ENCODE assay signal across 15 cellular contexts in genomic region chr7:131015131-131015954, GRCh38.
DNase-seq lines count a peak whose midpoint lies in the region; ATAC-seq, FAIRE-seq and TF ChIP-seq lines count a peak whose summit lies in the region.
"Had no signal": no experiment of that assay in that cellular context is flagged by ENCODE, and none has a peak within 500 bp of the region (broad histone marks: within the 10 kb centered on the region; RNA-seq: fewer than 3 reads in every experiment).

No MANE protein-coding gene starts in this region.

- peaks cover 0 to 4% (median 0%) of the 10 kb centered on the region in 9 donors for H3K36me3 ChIP-seq in heart right ventricle
- H3K36me3 ChIP-seq: BE2C had no signal

- POLR2A ChIA-PET in T-cell (lab: Charles Lee), result no interaction called here

- no peak for TF ChIP-seq CTCF in heart right ventricle (IDR thresholded peaks at IDR 0.05)

- CTCF ChIA-PET in T-cell (lab: Charles Lee), result no interaction called here

- peak overlapping the region; percentile 50 for H3K27ac Mint-ChIP-seq in stimulated activated naive CD8-positive, alpha-beta T cell treated with anti-CD3 and anti-CD28 coated beads, Interleukin-15, Interleukin-2, amounts not matched to agents 100 ng/mL and 50 ng/mL, for 24 hours
- H3K27ac Mint-ChIP-seq in T-cell, result peak overlapping the region; percentile 22 to 77
- H3K27ac Mint-ChIP-seq: dendritic cell treated with granulocyte-macrophage colony-stimulating factor and Interleukin-4, amounts not matched to agents 40 ng/mL and 50 ng/mL, for 4 days had no signal

- H3K4me3 Mint-ChIP-seq in stimulated activated naive CD8-positive, alpha-beta T cell treated with anti-CD3 and anti-CD28 coated beads, Interleukin-15, Interleukin-2, amounts not matched to agents 100 ng/mL and 50 ng/mL, for 24 hours, result no peak overlapping the region
- H3K4me3 Mint-ChIP-seq in T-cell, result peak overlapping the region in 1 of 3 donors; percentile 23
- H3K4me3 Mint-ChIP-seq: activated T-cell treated with anti-CD3 and anti-CD28 coated beads, Interleukin-2, amount 50 U/mL, for 4 hours; dendritic cell treated with granulocyte-macrophage colony-stimulating factor and Interleukin-4, amounts not matched to agents 40 ng/mL and 50 ng/mL, for 4 days; H9 had no signal

- H3K4me1 Mint-ChIP-seq in stimulated activated naive CD8-positive, alpha-beta T cell treated with anti-CD3 and anti-CD28 coated beads, Interleukin-15, Interleukin-2, amounts not matched to agents 100 ng/mL and 50 ng/mL, for 24 hours (ENCODE audit: low read depth), result peaks cover 88% of the 10 kb centered on the region
- peaks cover 93 to 99% (median 96%) of the 10 kb centered on the region in 3 donors for H3K4me1 Mint-ChIP-seq in T-cell

- no peaks in the 10 kb centered on the region for H3K27me3 Mint-ChIP-seq in stimulated activated naive CD8-positive, alpha-beta T cell treated with anti-CD3 and anti-CD28 coated beads, Interleukin-15, Interleukin-2, amounts not matched to agents 100 ng/mL and 50 ng/mL, for 24 hours
- H3K27me3 Mint-ChIP-seq in T-cell, result no peaks in the 10 kb centered on the region
- H3K27me3 Mint-ChIP-seq: dendritic cell treated with granulocyte-macrophage colony-stimulating factor and Interleukin-4, amounts not matched to agents 40 ng/mL and 50 ng/mL, for 4 days had no signal

- no peaks in the 10 kb centered on the region for H3K9me3 Mint-ChIP-seq in stimulated activated naive CD8-positive, alpha-beta T cell treated with anti-CD3 and anti-CD28 coated beads, Interleukin-15, Interleukin-2, amounts not matched to agents 100 ng/mL and 50 ng/mL, for 24 hours
- H3K9me3 Mint-ChIP-seq in T-cell, result no peaks in the 10 kb centered on the region
- H3K9me3 Mint-ChIP-seq: activated T-cell treated with anti-CD3 and anti-CD28 coated beads, Interleukin-2, amount 50 U/mL, for 4 hours; dendritic cell treated with granulocyte-macrophage colony-stimulating factor and Interleukin-4, amounts not matched to agents 40 ng/mL and 50 ng/mL, for 4 days; H9 had no signal

- H3K27me3 ChIP-seq in heart right ventricle, result no peaks in the 10 kb centered on the region
- H3K27me3 ChIP-seq: BE2C had no signal

- H3K4me1 ChIP-seq in heart right ventricle, result peaks cover 10 to 97% (median 73%) of the 10 kb centered on the region in 9 donors

- no peaks in the 10 kb centered on the region for H3K9me3 ChIP-seq in heart right ventricle
- H3K9me3 ChIP-seq: BE2C had no signal

- FAIRE-seq in urothelium cell line (lab: Jason Lieb, UNC), result no peak

- H3K4me3 ChIP-seq in heart right ventricle, result no peak overlapping the region
- H3K4me3 ChIP-seq: skin epidermis had no signal

- no peak for DNase-seq in stimulated activated naive CD8-positive, alpha-beta T cell treated with anti-CD3 and anti-CD28 coated beads, Interleukin-15, Interleukin-2, amounts not matched to agents 100 U/mL and 50 U/mL, for 24 hours
- DNase-seq in T-cell (no peak), fibroblast of peridontal ligament (ENCODE audit: extremely low read depth) (peak; percentile 46), urothelium cell line (ENCODE audit: low spot score) (peak; percentile 44), heart right ventricle (no peak)
- no peak for DNase-seq in activated CD4-positive, alpha-beta T cell treated with anti-CD3 and anti-CD28 coated beads, Interleukin-2, amount 50 U/mL, for 4 hours
- no peak for DNase-seq in activated CD4-positive, CD25-positive, alpha-beta regulatory T cell (lab: John Stamatoyannopoulos, UW)
- DNase-seq: activated T-cell treated with anti-CD3 and anti-CD28 coated beads, Interleukin-2, amount 50 U/mL, for 4 hours; BE2C; H9; hippocampal formation; T-helper 9 cell had no signal

- ATAC-seq in stimulated activated naive CD8-positive, alpha-beta T cell treated with anti-CD3 and anti-CD28 coated beads, Interleukin-15, Interleukin-2, amounts not matched to agents 100 U/mL and 50 U/mL, for 24 hours, result no peak
- ATAC-seq in T-cell (replicated peaks in 1 of 4) (no peak), heart right ventricle (no peak)
- ATAC-seq: activated T-cell treated with anti-CD3 and anti-CD28 coated beads, Interleukin-2, amount 50 U/mL, for 4 hours had no signal

- intact Hi-C loops in heart right ventricle (cut with DNase I), result no loop called here

- H3K36me3 Mint-ChIP-seq in stimulated activated naive CD8-positive, alpha-beta T cell treated with anti-CD3 and anti-CD28 coated beads, Interleukin-15, Interleukin-2, amounts not matched to agents 100 ng/mL and 50 ng/mL, for 24 hours (ENCODE audit: low read depth), result peaks cover 23% of the 10 kb centered on the region
- H3K36me3 Mint-ChIP-seq in T-cell, result peaks cover 34% of the 10 kb centered on the region

- no peak overlapping the region for H3K27ac ChIP-seq in heart right ventricle

- WGBS in heart right ventricle, 2 donors, result 85 to 87% methylated on average over 9 of the region's 9 CpGs

Comparison
In these comparisons a context has a peak if more than half of its experiments do, and no peak if none do; other contexts are left out.
1. DNase-seq: peak in fibroblast of peridontal ligament (single experiment) and urothelium cell line (single experiment); none in stimulated activated naive CD8-positive, alpha-beta T cell treated with anti-CD3 and anti-CD28 coated beads, Interleukin-15, Interleukin-2, amounts not matched to agents 100 U/mL and 50 U/mL, for 24 hours (single experiment), T-cell (0 of 34), heart right ventricle (0 of 2), activated CD4-positive, alpha-beta T cell treated with anti-CD3 and anti-CD28 coated beads, Interleukin-2, amount 50 U/mL, for 4 hours (0 of 2) and activated CD4-positive, CD25-positive, alpha-beta regulatory T cell (0 of 4).